In the genomic region with DNA sequence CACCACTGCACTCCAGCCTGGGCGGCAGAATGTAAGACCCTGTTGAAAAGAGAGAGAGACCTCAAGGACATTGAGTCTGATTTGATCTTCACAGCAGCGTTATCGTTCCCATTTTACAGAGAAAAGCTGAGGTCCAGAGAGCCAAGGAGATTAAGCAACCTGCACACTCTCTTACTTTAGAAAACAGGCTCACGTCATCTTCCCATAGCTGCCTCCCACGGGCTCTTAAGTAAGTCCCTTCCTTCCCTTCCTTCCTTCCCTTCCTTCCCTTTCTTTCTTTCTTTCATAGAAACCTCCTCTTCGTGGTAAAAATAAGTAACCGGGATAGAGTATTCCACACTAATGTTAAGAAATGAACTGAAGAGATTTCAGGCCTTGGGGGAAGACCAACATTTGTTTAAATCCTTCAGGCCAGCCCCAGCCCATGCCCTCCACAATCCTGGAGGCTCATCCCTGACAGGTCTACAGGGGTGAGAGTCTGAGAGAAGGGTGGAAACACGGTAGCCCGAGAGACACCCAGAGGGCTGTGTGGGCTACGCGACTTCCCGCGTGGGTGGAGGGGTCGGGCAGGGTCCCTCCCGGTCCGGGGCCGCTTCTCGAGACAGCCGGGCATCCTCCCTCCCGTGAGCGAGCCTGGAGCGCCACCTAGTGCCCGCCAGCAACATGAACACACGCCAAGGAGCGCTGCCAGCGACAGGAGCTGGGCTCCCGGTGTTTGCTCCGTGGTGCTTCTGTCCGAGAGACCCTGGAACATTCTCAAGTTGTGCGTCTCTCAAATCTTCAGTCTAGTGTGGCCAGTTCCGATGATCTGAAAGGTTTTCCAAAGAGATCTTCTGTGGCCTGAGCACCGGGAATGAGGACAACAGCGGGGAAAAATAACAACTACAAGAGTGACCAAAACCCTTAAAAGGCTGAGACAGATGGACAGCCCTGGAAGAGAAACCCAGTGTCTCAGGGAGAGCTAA, we compare ENCODE assay signal across 8 cellular contexts.
A peak's percentile ranks its signal among the peaks of the same experiment; 100 is the strongest.
DNase-seq lines count a peak whose midpoint lies in the region; ATAC-seq and TF ChIP-seq lines count a peak whose summit lies in the region.

No MANE protein-coding gene starts in this region.

- ATAC-seq in CD4-positive, alpha-beta T cell (ENCODE audit: poor library complexity), result peak; percentile 76
- ATAC-seq in GM19372 (IDR thresholded peaks at IDR 0.05; ENCODE audit: low read depth, unreplicated experiment) (peak; percentile 95), HG03442 (IDR thresholded peaks at IDR 0.05; ENCODE audit: unreplicated experiment) (peak; percentile 94), natural killer cell (peak; percentile 72 to 91 (median 80))

- H3K4me2 ChIP-seq in OCI-LY1 (ENCODE audit: low read length), result no peak overlapping the region

- no peak overlapping the region for H3K27ac ChIP-seq in CD4-positive, alpha-beta T cell (ENCODE audit: low read depth, low read length)
- no peak overlapping the region for H3K27ac ChIP-seq in OCI-LY1 (ENCODE audit: low read depth, low read length, poor library complexity, severe bottlenecking)

- H3K36me3 ChIP-seq in OCI-LY1 (ENCODE audit: insufficient read depth, low read length), result no peaks in the 10 kb centered on the region

- TF ChIP-seq CTCF in CD4-positive, alpha-beta T cell (IDR thresholded peaks at IDR 0.05), result peak; percentile 74
- TF ChIP-seq CTCF in OCI-LY1 (IDR thresholded peaks at IDR 0.05; ENCODE audit: low read length), result peak; percentile 81
- peak; percentile 74 for TF ChIP-seq CTCF in natural killer cell (IDR thresholded peaks at IDR 0.05)

- H3K27ac Mint-ChIP-seq in CD4-positive, alpha-beta T cell, result no peak overlapping the region
- H3K27ac Mint-ChIP-seq in activated T-cell treated with anti-CD3 and anti-CD28 coated beads, Interleukin-2, amount 50 U/mL, for 24 hours, result no peak overlapping the region
- H3K27ac Mint-ChIP-seq in natural killer cell, result no peak overlapping the region

- no peaks in the 10 kb centered on the region for H4K20me1 ChIP-seq in OCI-LY1 (ENCODE audit: insufficient read depth, low read length)

- H3K79me2 ChIP-seq in OCI-LY1 (ENCODE audit: insufficient read depth, low read length), result no peaks in the 10 kb centered on the region

- no peaks in the 10 kb centered on the region for H3F3A ChIP-seq in OCI-LY1 (ENCODE audit: insufficient read depth, low read length)

- H3K4me1 Mint-ChIP-seq in CD4-positive, alpha-beta T cell (ENCODE audit: low read depth), result peaks cover 10% of the 10 kb centered on the region
- peaks cover 8% of the 10 kb centered on the region for H3K4me1 Mint-ChIP-seq in activated T-cell treated with anti-CD3 and anti-CD28 coated beads, Interleukin-2, amount 50 U/mL, for 24 hours (ENCODE audit: low read depth)
- H3K4me1 Mint-ChIP-seq in natural killer cell, result peaks cover 8% of the 10 kb centered on the region in 2 donors

- POLR2A ChIA-PET in CD4-positive, alpha-beta T cell (lab: Charles Lee), result no interaction called here

- peaks cover 26% of the 10 kb centered on the region for H3K27me3 ChIP-seq in CD4-positive, alpha-beta T cell (ENCODE audit: control insufficient read depth, insufficient read depth, low read length)
- no peaks in the 10 kb centered on the region for H3K27me3 ChIP-seq in OCI-LY1 (ENCODE audit: insufficient read depth, low read length)

- H3K27me3 Mint-ChIP-seq in CD4-positive, alpha-beta T cell, result peaks cover 68% of the 10 kb centered on the region
- peaks cover 52% of the 10 kb centered on the region for H3K27me3 Mint-ChIP-seq in activated T-cell treated with anti-CD3 and anti-CD28 coated beads, Interleukin-2, amount 50 U/mL, for 24 hours
- H3K27me3 Mint-ChIP-seq in natural killer cell (ENCODE audit: low read depth in 2 of 2), result peaks cover 29 to 61% of the 10 kb centered on the region in 2 donors

- CTCF ChIA-PET in CD4-positive, alpha-beta T cell (lab: Charles Lee), result interaction anchor here (0.6 to 1.0 kb wide), 4 partner anchors 10 to 1817 kb away, joined by 3 to 9 read pairs (median 6); no protein-coding TSS in a partner anchor

- peaks cover 3% of the 10 kb centered on the region for H3K4me1 ChIP-seq in OCI-LY1 (ENCODE audit: insufficient read depth, low read length, severe bottlenecking)

- no peak overlapping the region for H3K9ac ChIP-seq in OCI-LY1 (ENCODE audit: low read length)

- H3K4me3 ChIP-seq in OCI-LY1 (ENCODE audit: low read depth, low read length, poor library complexity, severe bottlenecking), result no peak overlapping the region

- H3K9me3 ChIP-seq in CD4-positive, alpha-beta T cell (ENCODE audit: control insufficient read depth, low read length), result no peaks in the 10 kb centered on the region
- H3K9me3 ChIP-seq in OCI-LY1 (ENCODE audit: low read length), result no peaks in the 10 kb centered on the region

- H3K9me2 ChIP-seq in OCI-LY1 (ENCODE audit: low read depth, low read length), result no peaks in the 10 kb centered on the region

- DNase-seq in CD4-positive, alpha-beta T cell, result peak; percentile 46 to 71 (median 58)
- DNase-seq in activated T-cell treated with anti-CD3 and anti-CD28 coated beads, Interleukin-2, amount 50 U/mL, for 24 hours, result peak; percentile 82
- DNase-seq in fibroblast of gingiva (ENCODE audit: low read depth) (peak; percentile 52), natural killer cell (peak; percentile 53)
- peak; percentile 8 to 76 (median 54) for DNase-seq in stimulated activated naive CD4-positive, alpha-beta T cell (lab: John Stamatoyannopoulos, UW)

- no peak overlapping the region for H2AFZ ChIP-seq in OCI-LY1 (ENCODE audit: low read length)

- no peaks in the 10 kb centered on the region for H3K36me3 Mint-ChIP-seq in CD4-positive, alpha-beta T cell (ENCODE audit: low read depth)
- no peaks in the 10 kb centered on the region for H3K36me3 Mint-ChIP-seq in activated T-cell treated with anti-CD3 and anti-CD28 coated beads, Interleukin-2, amount 50 U/mL, for 24 hours (ENCODE audit: low read depth)
- H3K36me3 Mint-ChIP-seq in natural killer cell, result no peaks in the 10 kb centered on the region

- H3K4me3 Mint-ChIP-seq in CD4-positive, alpha-beta T cell, result no peak overlapping the region
- no peak overlapping the region for H3K4me3 Mint-ChIP-seq in activated T-cell treated with anti-CD3 and anti-CD28 coated beads, Interleukin-2, amount 50 U/mL, for 24 hours
- no peak overlapping the region for H3K4me3 Mint-ChIP-seq in natural killer cell

- no peaks in the 10 kb centered on the region for H3K9me3 Mint-ChIP-seq in CD4-positive, alpha-beta T cell
- H3K9me3 Mint-ChIP-seq in activated T-cell treated with anti-CD3 and anti-CD28 coated beads, Interleukin-2, amount 50 U/mL, for 24 hours, result no peaks in the 10 kb centered on the region
- no peaks in the 10 kb centered on the region for H3K9me3 Mint-ChIP-seq in natural killer cell

- intact Hi-C loops in CD4-positive, alpha-beta T cell (cut with DNase I, micrococcal nuclease), result loop anchor here (1.0 to 10.0 kb wide), 9 partner anchors 158 to 1821 kb away; no protein-coding TSS in a partner anchor
- intact Hi-C loops in natural killer cell (cut with micrococcal nuclease), result loop anchor here (5.0 kb wide), 1 partner anchor 158 kb away; no protein-coding TSS in a partner anchor
